Comparison of ENCODE assay signal across 23 cellular contexts in genomic region chr2:210261996-210262510, GRCh38. TPM values are rescaled to one million over a fixed set of nuclear protein-coding genes. Genes with fewer than 3 reads are reported as not detected.
"Had no signal": no experiment of that assay in that cellular context is flagged by ENCODE, and none has a peak within 500 bp of the region (broad histone marks: within the 10 kb centered on the region; RNA-seq: fewer than 3 reads in every experiment).

No MANE protein-coding gene starts in this region.

- H3K9ac ChIP-seq: KMS-11 had no signal

- H3K9me3 ChIP-seq: SJSA1 had no signal

- H3K36me3 ChIP-seq: SJSA1 had no signal

- H3K27me3 ChIP-seq: SJSA1 had no signal

- DNase-seq: IMR-90, Kasumi-1, MM.1S, NCI-H1092 treated with DMSO at 0.1 percent for 48 hours, NCI-H1436 treated with DMSO at 0.1 percent for 48 hours, NCI-H187, NCI-H2029, NCI-H226, NCI-H446, NCI-H510A, NCI-H524 treated with DMSO at 0.1 percent for 48 hours, NCI-H69, NCI-H774, Right ventricle myocardium superior, RPMI8226, SIG-M5 had no signal

- H3K4me1 ChIP-seq: SJSA1 had no signal

- H3K4me3 ChIP-seq: SJSA1, SK-N-MC had no signal

- FAIRE-seq: HTR-8/SVneo, RCC 7860 had no signal

- H3K27ac ChIP-seq: HL-60, KMS-11, SJSA1, SK-N-MC had no signal

- H3K4me2 ChIP-seq: KMS-11 had no signal

RNA-seq across cellular contexts. Expression of gene ACADL, which starts 36.8 kb away (rescaled TPM):
- total RNA-seq: IMR-90, M059J, SJSA1 had no signal
- polyA plus RNA-seq: IMR-90 had no signal

RNA-seq across cellular contexts. Expression of gene MYL1, which starts 52.9 kb away (rescaled TPM):
- total RNA-seq: IMR-90, M059J, Right ventricle myocardium superior, SJSA1 had no signal
- polyA plus RNA-seq: IMR-90 had no signal
